Comparison of ENCODE assay signal across 8 cellular contexts in the genomic region with DNA sequence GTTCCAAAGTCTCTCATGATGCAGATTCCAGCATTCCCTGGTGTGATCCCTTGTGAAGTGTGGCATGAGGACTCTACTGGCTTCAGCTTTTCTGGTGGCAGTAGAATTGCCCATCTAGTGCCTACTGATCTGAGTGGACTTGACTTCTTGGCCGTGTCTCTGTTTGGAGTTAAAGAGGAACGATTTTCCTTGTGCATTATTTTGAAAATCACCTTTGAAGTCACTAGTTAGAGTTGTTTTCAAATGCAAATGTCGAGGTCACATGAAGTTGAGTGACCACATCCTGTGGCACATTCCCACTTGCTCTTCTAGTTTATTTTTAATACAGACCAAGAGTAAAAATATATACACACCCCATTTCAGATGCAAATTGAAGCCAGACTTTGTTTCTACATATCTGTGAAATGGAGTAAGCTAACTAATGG.
DNase-seq lines count a peak whose midpoint lies in the region; ATAC-seq, FAIRE-seq and TF ChIP-seq lines count a peak whose summit lies in the region.
"Had no signal": no experiment of that assay in that cellular context is flagged by ENCODE, and none has a peak within 500 bp of the region (broad histone marks: within the 10 kb centered on the region; RNA-seq: fewer than 3 reads in every experiment).

No MANE protein-coding gene starts in this region.

- no peak overlapping the region for H3K4me3 ChIP-seq in Peyer's patch
- H3K4me3 ChIP-seq in Karpas-422 (ENCODE audit: low read length) = no peak overlapping the region

- no peak overlapping the region for H2AFZ ChIP-seq in Karpas-422 (ENCODE audit: low read length)

- H3K27ac ChIP-seq in Peyer's patch (peak overlapping the region in 1 of 4 donors; percentile 48), Karpas-422 (ENCODE audit: low read length) (no peak overlapping the region)

- TF ChIP-seq CTCF in Peyer's patch (IDR thresholded peaks at IDR 0.05) = no peak

- ATAC-seq in GM19025 (IDR thresholded peaks at IDR 0.05; ENCODE audit: low read depth, unreplicated experiment) (peak; percentile 69), HG02678 (IDR thresholded peaks at IDR 0.05; ENCODE audit: unreplicated experiment) (peak; percentile 65)
- ATAC-seq in natural killer cell treated with Interleukin-12 subunit alpha and Interleukin-12 subunit beta and Interleukin-15 and Interleukin-18, amount 100 ng/mL, for 72 hours = no peak
- ATAC-seq: HCT116 had no signal

- H3K4me1 ChIP-seq in Peyer's patch (peaks cover 0 to 16% (median 2%) of the 10 kb centered on the region in 4 donors), Karpas-422 (ENCODE audit: low read length) (peaks cover 4% of the 10 kb centered on the region; the same call in 1 of the 2 replicates)

- no peaks in the 10 kb centered on the region for H3K9me2 ChIP-seq in Karpas-422 (replicated peaks; ENCODE audit: insufficient read depth, low read length)

- H3K27me3 ChIP-seq in Peyer's patch (no peaks in the 10 kb centered on the region), Karpas-422 (ENCODE audit: low read length) (no peaks in the 10 kb centered on the region)

- no peak for FAIRE-seq in urothelium cell line (lab: Jason Lieb, UNC)

- no peak for TF ChIP-seq POLR2A in Peyer's patch (IDR thresholded peaks at IDR 0.05)

- H3K27me3 Mint-ChIP-seq in natural killer cell treated with Interleukin-12 subunit alpha and Interleukin-12 subunit beta and Interleukin-15 and Interleukin-18, amount 100 ng/mL, for 72 hours = no peaks in the 10 kb centered on the region

- peak overlapping the region; percentile 44 to 72 for H3K27ac Mint-ChIP-seq in natural killer cell treated with Interleukin-12 subunit alpha and Interleukin-12 subunit beta and Interleukin-15 and Interleukin-18, amount 100 ng/mL, for 72 hours

- H3K79me2 ChIP-seq in Karpas-422 (ENCODE audit: low read length) = no peaks in the 10 kb centered on the region

- H3K36me3 ChIP-seq in Peyer's patch (no peaks in the 10 kb centered on the region), Karpas-422 (ENCODE audit: insufficient read depth, low read length) (no peaks in the 10 kb centered on the region)

- DNase-seq in Peyer's patch = peak in 2 of 3 donors; percentile 66 to 75
- DNase-seq in natural killer cell treated with Interleukin-12 subunit alpha and Interleukin-12 subunit beta and Interleukin-15 and Interleukin-18, amount 100 ng/mL, for 72 hours (ENCODE audit: low spot score) = no peak
- no peak for DNase-seq in urothelium cell line (ENCODE audit: low spot score)
- DNase-seq in Karpas-422 = no peak
- DNase-seq in epidermal melanocyte (ENCODE audit: insufficient read length, low spot score) = no peak

- H3K4me3 Mint-ChIP-seq in natural killer cell treated with Interleukin-12 subunit alpha and Interleukin-12 subunit beta and Interleukin-15 and Interleukin-18, amount 100 ng/mL, for 72 hours = peak overlapping the region; percentile 73

- no peaks in the 10 kb centered on the region for H4K20me1 ChIP-seq in Karpas-422 (ENCODE audit: insufficient read depth, low read depth, low read length)

- no peak overlapping the region for H3K4me2 ChIP-seq in Karpas-422 (ENCODE audit: low read depth, low read length, poor library complexity, severe bottlenecking)

- H3K9me3 ChIP-seq in Peyer's patch (no peaks in the 10 kb centered on the region), Karpas-422 (ENCODE audit: low read length) (no peaks in the 10 kb centered on the region)

- H3K4me1 Mint-ChIP-seq in natural killer cell treated with Interleukin-12 subunit alpha and Interleukin-12 subunit beta and Interleukin-15 and Interleukin-18, amount 100 ng/mL, for 72 hours (ENCODE audit: low read depth in 2 of 2) = peaks cover 19 to 20% of the 10 kb centered on the region in 2 donors

- H3K36me3 Mint-ChIP-seq in natural killer cell treated with Interleukin-12 subunit alpha and Interleukin-12 subunit beta and Interleukin-15 and Interleukin-18, amount 100 ng/mL, for 72 hours = no peaks in the 10 kb centered on the region

- peaks cover 4% of the 10 kb centered on the region for H3K9me3 Mint-ChIP-seq in natural killer cell treated with Interleukin-12 subunit alpha and Interleukin-12 subunit beta and Interleukin-15 and Interleukin-18, amount 100 ng/mL, for 72 hours

- H3K9ac ChIP-seq in Karpas-422 (ENCODE audit: low read length) = no peak overlapping the region

Comparison
In these comparisons a context has a peak if more than half of its experiments do, and no peak if none do; other contexts are left out.
1. ATAC-seq: peak in GM19025 (single experiment) and HG02678 (single experiment); none in natural killer cell treated with Interleukin-12 subunit alpha and Interleukin-12 subunit beta and Interleukin-15 and Interleukin-18, amount 100 ng/mL, for 72 hours (0 of 2).
2. DNase-seq: peak in Peyer's patch (2 of 3); none in natural killer cell treated with Interleukin-12 subunit alpha and Interleukin-12 subunit beta and Interleukin-15 and Interleukin-18, amount 100 ng/mL, for 72 hours (single experiment), urothelium cell line (single experiment), Karpas-422 (single experiment) and epidermal melanocyte (single experiment).